In genomic region chr10:85596389-85596788, GRCh38 we compare ENCODE assay signal across 29 cellular contexts.
"Had no signal": no experiment of that assay in that cellular context is flagged by ENCODE, and none has a peak within 500 bp of the region (broad histone marks: within the 10 kb centered on the region; RNA-seq: fewer than 3 reads in every experiment).

No MANE protein-coding gene starts in this region.

- H3K4me3 Mint-ChIP-seq: activated CD4-positive, alpha-beta T cell treated with anti-CD3 and anti-CD28 coated beads, Interleukin-2, amount 10 ng/mL, durations not matched to agents 24 days and 14 days; activated CD8-positive, alpha-beta memory T cell treated with anti-CD3 and anti-CD28 coated beads, Interleukin-2, amount 10 ng/mL, durations not matched to agents 7 days and 5 days; activated naive CD4-positive, alpha-beta T cell treated with anti-CD3 and anti-CD28 coated beads, Interleukin-2, amount 10 ng/mL, durations not matched to agents 7 days and 5 days; activated naive CD8-positive, alpha-beta T cell; activated naive CD8-positive, alpha-beta T cell treated with anti-CD3 and anti-CD28 coated beads, Interleukin-2, amount 50 U/mL, for 24 hours; brain; T-cell; T-helper 17 cell had no signal

- H3K27me3 ChIP-seq: Peyer's patch had no signal

- H3K36me3 Mint-ChIP-seq: activated CD8-positive, alpha-beta memory T cell treated with anti-CD3 and anti-CD28 coated beads, Interleukin-2, amount 10 ng/mL, durations not matched to agents 7 days and 5 days; activated naive CD4-positive, alpha-beta T cell treated with anti-CD3 and anti-CD28 coated beads, Interleukin-2, amount 10 ng/mL, durations not matched to agents 7 days and 5 days; activated naive CD8-positive, alpha-beta T cell; brain; T-cell had no signal

- H3K27ac Mint-ChIP-seq: activated CD4-positive, alpha-beta T cell treated with anti-CD3 and anti-CD28 coated beads, Interleukin-2, amount 10 ng/mL, durations not matched to agents 24 days and 14 days; activated CD8-positive, alpha-beta memory T cell treated with anti-CD3 and anti-CD28 coated beads, Interleukin-2, amount 10 ng/mL, durations not matched to agents 7 days and 5 days; activated naive CD4-positive, alpha-beta T cell treated with anti-CD3 and anti-CD28 coated beads, Interleukin-2, amount 10 ng/mL, durations not matched to agents 7 days and 5 days; activated naive CD8-positive, alpha-beta T cell; activated naive CD8-positive, alpha-beta T cell treated with anti-CD3 and anti-CD28 coated beads, Interleukin-2, amount 50 U/mL, for 24 hours; brain; T-cell; T-helper 17 cell had no signal

- H3K36me3 ChIP-seq: Peyer's patch, WERI-Rb-1 had no signal

- H3K9me3 ChIP-seq: Peyer's patch had no signal

- H3K27ac ChIP-seq: Peyer's patch, WERI-Rb-1 had no signal

- DNase-seq: activated CD4-positive, alpha-beta T cell treated with anti-CD3 and anti-CD28 coated beads, Interleukin-2, amount 10 ng/mL, durations not matched to agents 24 days and 14 days; activated CD4-positive, alpha-beta T cell treated with anti-CD3 and anti-CD28 coated beads, Interleukin-2, amount 50 U/mL, for 4 hours; activated CD8-positive, alpha-beta memory T cell treated with anti-CD3 and anti-CD28 coated beads for 24 hours; activated CD8-positive, alpha-beta memory T cell treated with anti-CD3 and anti-CD28 coated beads, Interleukin-2, amount 10 ng/mL, durations not matched to agents 7 days and 5 days; activated CD8-positive, alpha-beta memory T cell treated with anti-CD3 and anti-CD28 coated beads, Interleukin-2, amount 50 U/mL, for 48 hours; activated effector memory CD4-positive, alpha-beta T cell treated with Interleukin-2 at 50 U/mL for 16 hours; activated naive CD4-positive, alpha-beta T cell treated with anti-CD3 and anti-CD28 coated beads, Interleukin-2, amount 10 ng/mL, durations not matched to agents 7 days and 5 days; activated naive CD8-positive, alpha-beta T cell treated with anti-CD3 and anti-CD28 coated beads, Interleukin-2, amount 50 U/mL, for 24 hours; activated T-cell treated with anti-CD3 and anti-CD28 coated beads, Interleukin-2, amount 50 U/mL, for 48 hours; IMR-90; NCI-H1092 treated with DMSO at 0.1 percent for 48 hours; NCI-H1694; NCI-H1930; NCI-H2081 treated with DMSO at 0.1 percent for 48 hours; NCI-H226; NCI-H446 treated with DMSO at 0.1 percent for 48 hours; NCI-H524; PC-3; Peyer's patch; RPMI8226; SIG-M5; T-cell; T-helper 17 cell; T1000; WERI-Rb-1 had no signal

- H3K9me3 Mint-ChIP-seq: activated CD4-positive, alpha-beta T cell treated with anti-CD3 and anti-CD28 coated beads, Interleukin-2, amount 10 ng/mL, durations not matched to agents 24 days and 14 days; activated naive CD4-positive, alpha-beta T cell treated with anti-CD3 and anti-CD28 coated beads, Interleukin-2, amount 10 ng/mL, durations not matched to agents 7 days and 5 days; activated naive CD8-positive, alpha-beta T cell treated with anti-CD3 and anti-CD28 coated beads, Interleukin-2, amount 50 U/mL, for 24 hours; T-cell had no signal

- H3K27me3 Mint-ChIP-seq: activated CD8-positive, alpha-beta memory T cell treated with anti-CD3 and anti-CD28 coated beads, Interleukin-2, amount 10 ng/mL, durations not matched to agents 7 days and 5 days; activated naive CD8-positive, alpha-beta T cell; activated naive CD8-positive, alpha-beta T cell treated with anti-CD3 and anti-CD28 coated beads, Interleukin-2, amount 50 U/mL, for 24 hours; T-cell; T-helper 17 cell had no signal

- FAIRE-seq: bronchial epithelial cell, K562 had no signal

- H3K4me1 ChIP-seq: Peyer's patch had no signal

- H3K4me3 ChIP-seq: K562, Peyer's patch had no signal
